ENCODE assay signal across 24 cellular contexts in genomic region chr1:158286487-158286886, GRCh38. TPM values are rescaled to one million over a fixed set of nuclear protein-coding genes. Genes with fewer than 3 reads are reported as not detected.
DNase-seq lines count a peak whose midpoint lies in the region; ATAC-seq and TF ChIP-seq lines count a peak whose summit lies in the region.
"Had no signal": no experiment of that assay in that cellular context is flagged by ENCODE, and none has a peak within 500 bp of the region (broad histone marks: within the 10 kb centered on the region; RNA-seq: fewer than 3 reads in every experiment).

No MANE protein-coding gene starts in this region.

- peaks cover 16% of the 10 kb centered on the region; the same call in 1 of the 2 replicates for H3F3A ChIP-seq in SU-DHL-6 (ENCODE audit: insufficient read depth)

- no peak overlapping the region for H3K4me3 Mint-ChIP-seq in activated CD4-positive, alpha-beta T cell treated with anti-CD3 and anti-CD28 coated beads for 36 hours
- H3K4me3 Mint-ChIP-seq in stimulated activated effector memory CD8-positive, alpha-beta T cell treated with anti-CD3 and anti-CD28 coated beads, Interleukin-12 subunit alpha, Interleukin-12 subunit beta, amount 100 ng/mL, for 72 hours: no peak overlapping the region
- H3K4me3 Mint-ChIP-seq: activated naive CD8-positive, alpha-beta T cell had no signal

- POLR2A ChIA-PET in activated CD4-positive, alpha-beta T cell treated with anti-CD3 and anti-CD28 coated beads for 36 hours (lab: Charles Lee): no interaction called here

- H4K20me1 ChIP-seq in SU-DHL-6 (ENCODE audit: low read depth, low read length) (no peaks in the 10 kb centered on the region), hepatocyte (ENCODE audit: insufficient read depth, poor library complexity, severe bottlenecking) (no peaks in the 10 kb centered on the region)

- peaks cover 12% of the 10 kb centered on the region for H3K27me3 Mint-ChIP-seq in activated CD4-positive, alpha-beta T cell treated with anti-CD3 and anti-CD28 coated beads for 36 hours

- H3K27ac ChIP-seq in SU-DHL-6 (ENCODE audit: low read depth, low read length) (peak overlapping the region; percentile 75), hepatocyte (no peak overlapping the region)
- H3K27ac ChIP-seq: 22Rv1, brain microvascular endothelial cell, C4-2B, gastroesophageal sphincter, left ventricle myocardium inferior, RWPE1, VCaP had no signal

- H3K27ac Mint-ChIP-seq in activated CD4-positive, alpha-beta T cell treated with anti-CD3 and anti-CD28 coated beads for 36 hours: peak overlapping the region; percentile 73
- peak overlapping the region; percentile 18 for H3K27ac Mint-ChIP-seq in stimulated activated effector memory CD8-positive, alpha-beta T cell treated with anti-CD3 and anti-CD28 coated beads, Interleukin-12 subunit alpha, Interleukin-12 subunit beta, amount 100 ng/mL, for 72 hours
- H3K27ac Mint-ChIP-seq: activated naive CD8-positive, alpha-beta T cell had no signal

- intact Hi-C loops in activated CD4-positive, alpha-beta T cell treated with anti-CD3 and anti-CD28 coated beads for 36 hours (cut with DNase I, micrococcal nuclease): no loop called here

- H3K9me2 ChIP-seq in SU-DHL-6 (replicated peaks; ENCODE audit: insufficient read depth, low read length) (no peaks in the 10 kb centered on the region), hepatocyte (replicated peaks; ENCODE audit: insufficient read depth) (no peaks in the 10 kb centered on the region)

- H3K79me2 ChIP-seq in SU-DHL-6 (ENCODE audit: insufficient read depth, low read length) (no peaks in the 10 kb centered on the region), hepatocyte (no peaks in the 10 kb centered on the region)

- no peaks in the 10 kb centered on the region for H3K36me3 Mint-ChIP-seq in activated CD4-positive, alpha-beta T cell treated with anti-CD3 and anti-CD28 coated beads for 36 hours (ENCODE audit: low read depth)
- no peaks in the 10 kb centered on the region for H3K36me3 Mint-ChIP-seq in stimulated activated effector memory CD8-positive, alpha-beta T cell treated with anti-CD3 and anti-CD28 coated beads, Interleukin-12 subunit alpha, Interleukin-12 subunit beta, amount 100 ng/mL, for 72 hours
- H3K36me3 Mint-ChIP-seq: activated naive CD8-positive, alpha-beta T cell had no signal

- CTCF ChIA-PET in activated CD4-positive, alpha-beta T cell treated with anti-CD3 and anti-CD28 coated beads for 36 hours (lab: Charles Lee): no interaction called here

- no peaks in the 10 kb centered on the region for H3K27me3 ChIP-seq in SU-DHL-6 (ENCODE audit: low read length)
- no peaks in the 10 kb centered on the region for H3K27me3 ChIP-seq in hepatocyte
- H3K27me3 ChIP-seq: brain microvascular endothelial cell had no signal

- H3K4me3 ChIP-seq in SU-DHL-6 (ENCODE audit: insufficient read depth, low read length, poor library complexity, severe bottlenecking) (peak overlapping the region; percentile 40), hepatocyte (no peak overlapping the region)
- H3K4me3 ChIP-seq: gastroesophageal sphincter, K562, left ventricle myocardium inferior, skin epidermis had no signal

- peak overlapping the region; percentile 33; the same call in 1 of the 2 replicates for H3K9ac ChIP-seq in SU-DHL-6 (ENCODE audit: low read length)

- no peaks in the 10 kb centered on the region for H3K4me1 ChIP-seq in hepatocyte (ENCODE audit: insufficient read depth)
- H3K4me1 ChIP-seq: gastroesophageal sphincter, left ventricle myocardium inferior had no signal

- peaks cover 24% of the 10 kb centered on the region for H3K4me1 Mint-ChIP-seq in activated CD4-positive, alpha-beta T cell treated with anti-CD3 and anti-CD28 coated beads for 36 hours
- peaks cover 16% of the 10 kb centered on the region for H3K4me1 Mint-ChIP-seq in stimulated activated effector memory CD8-positive, alpha-beta T cell treated with anti-CD3 and anti-CD28 coated beads, Interleukin-12 subunit alpha, Interleukin-12 subunit beta, amount 100 ng/mL, for 72 hours

- TF ChIP-seq CTCF in SU-DHL-6 (IDR thresholded peaks at IDR 0.05; ENCODE audit: insufficient read depth, low read length, poor library complexity, severe bottlenecking): no peak
- TF ChIP-seq CTCF in hepatocyte (IDR thresholded peaks at IDR 0.05; ENCODE audit: poor library complexity): no peak

- H2AFZ ChIP-seq in SU-DHL-6 (ENCODE audit: low read depth, low read length, severe bottlenecking) (peak overlapping the region; percentile 85), hepatocyte (no peak overlapping the region)

- DNase-seq in activated CD4-positive, alpha-beta T cell treated with anti-CD3 and anti-CD28 coated beads for 36 hours: no peak
- DNase-seq in activated CD4-positive, alpha-beta T cell treated with anti-CD3 and anti-CD28 coated beads, Interleukin-2, amount 50 U/mL, for 48 hours: no peak
- no peak for DNase-seq in stimulated activated effector memory CD8-positive, alpha-beta T cell treated with anti-CD3 and anti-CD28 coated beads, Interleukin-12 subunit alpha, Interleukin-12 subunit beta, amount 100 ng/mL, for 72 hours (ENCODE audit: low spot score in 2 of 2)
- no peak for DNase-seq in activated CD8-positive, alpha-beta memory T cell treated with anti-CD3 and anti-CD28 coated beads, Interleukin-2, amount 50 U/mL, for 48 hours
- DNase-seq in hepatocyte (ENCODE audit: low spot score) (no peak), COLO668 (lab: John Stamatoyannopoulos, UW; ENCODE audit: unreplicated experiment) (no peak)
- DNase-seq: brain microvascular endothelial cell, cortex of kidney, DMS79 treated with DMSO at 0.1 percent for 48 hours, NCI-H1417 treated with DMSO at 0.1 percent for 48 hours had no signal

- H3K9me3 ChIP-seq in SU-DHL-6 (ENCODE audit: insufficient read depth, low read length) (no peaks in the 10 kb centered on the region), hepatocyte (ENCODE audit: low read depth) (no peaks in the 10 kb centered on the region)

- H3K4me2 ChIP-seq in SU-DHL-6 (ENCODE audit: low read depth, low read length, poor library complexity, severe bottlenecking): peak overlapping the region; percentile 68
- H3K4me2 ChIP-seq in hepatocyte: no peak overlapping the region

- peaks cover 2% of the 10 kb centered on the region for H3K9me3 Mint-ChIP-seq in activated CD4-positive, alpha-beta T cell treated with anti-CD3 and anti-CD28 coated beads for 36 hours (ENCODE audit: low read depth)
- no peaks in the 10 kb centered on the region for H3K9me3 Mint-ChIP-seq in stimulated activated effector memory CD8-positive, alpha-beta T cell treated with anti-CD3 and anti-CD28 coated beads, Interleukin-12 subunit alpha, Interleukin-12 subunit beta, amount 100 ng/mL, for 72 hours

- H3K36me3 ChIP-seq in SU-DHL-6 (ENCODE audit: low read length) (no peaks in the 10 kb centered on the region), hepatocyte (replicated peaks; ENCODE audit: insufficient read depth, low read depth) (no peaks in the 10 kb centered on the region)
- H3K36me3 ChIP-seq: brain microvascular endothelial cell, gastroesophageal sphincter, left ventricle myocardium inferior had no signal

- peak; percentile 46 for ATAC-seq in activated CD4-positive, alpha-beta T cell treated with anti-CD3 and anti-CD28 coated beads for 36 hours
- ATAC-seq in HG02678 (IDR thresholded peaks at IDR 0.05; ENCODE audit: unreplicated experiment): peak; percentile 16
- peak; percentile 44 for ATAC-seq in stimulated activated effector memory CD8-positive, alpha-beta T cell treated with anti-CD3 and anti-CD28 coated beads, Interleukin-12 subunit alpha, Interleukin-12 subunit beta, amount 100 ng/mL, for 72 hours
- ATAC-seq: K562 had no signal

- 86% methylated on average over 4 of the region's 4 CpGs for WGBS in hepatocyte (ENCODE audit: low lambda C conversion rate, missing lambda C conversion rate)

RNA-seq across cellular contexts. Expression of gene CD1C, which starts 3.2 kb away (rescaled TPM):
- under 1 TPM; 0.14 to 0.21 TPM for total RNA-seq in activated CD4-positive, alpha-beta T cell treated with anti-CD3 and anti-CD28 coated beads for 36 hours
- not detected in 2 replicates for total RNA-seq in hepatocyte
- not detected in 2 replicates for polyA plus RNA-seq in hepatocyte
- total RNA-seq: epithelial cell of proximal tubule, K562 had no signal
- polyA plus RNA-seq: K562 had no signal

RNA-seq across cellular contexts. Expression of gene CD1A, which starts 32.3 kb away (rescaled TPM):
- total RNA-seq in activated CD4-positive, alpha-beta T cell treated with anti-CD3 and anti-CD28 coated beads for 36 hours: under 1 TPM in 1 of 2 experiments, not detected in 1; 0.09 TPM
- total RNA-seq in hepatocyte: not detected in 2 replicates
- not detected in 2 replicates for polyA plus RNA-seq in hepatocyte
- total RNA-seq: epithelial cell of proximal tubule, gastroesophageal sphincter, H1, K562, left ventricle myocardium inferior, urinary bladder had no signal
- polyA plus RNA-seq: H1, K562 had no signal

RNA-seq across cellular contexts. Expression of gene CD1B, which starts 44.8 kb away (rescaled TPM):
- total RNA-seq in activated CD4-positive, alpha-beta T cell treated with anti-CD3 and anti-CD28 coated beads for 36 hours: not detected
- not detected in 2 replicates for total RNA-seq in hepatocyte
- not detected in 2 replicates for polyA plus RNA-seq in hepatocyte
- total RNA-seq: epithelial cell of proximal tubule, gastroesophageal sphincter, H1, K562, left ventricle myocardium inferior, urinary bladder had no signal
- polyA plus RNA-seq: H1, K562 had no signal
